Comparison of ENCODE assay signal across 28 cellular contexts in genomic region chr13:104365430-104365829, GRCh38.
"Had no signal": no experiment of that assay in that cellular context is flagged by ENCODE, and none has a peak within 500 bp of the region (broad histone marks: within the 10 kb centered on the region; RNA-seq: fewer than 3 reads in every experiment).

No MANE protein-coding gene starts in this region.

- H3K27ac ChIP-seq: colonic mucosa, coronary artery, dorsolateral prefrontal cortex, epithelial cell of prostate, esophagus muscularis mucosa, esophagus squamous epithelium, foreskin keratinocyte, gastrocnemius medialis, gastroesophageal sphincter, heart left ventricle, heart right ventricle had no signal

- DNase-seq: colonic mucosa; cortex of kidney; dermis blood vessel endothelial cell; dorsolateral prefrontal cortex; effector CD4-positive, alpha-beta T cell; effector CD8-positive, alpha-beta T cell; effector memory CD4-positive, alpha-beta T cell; effector memory CD8-positive, alpha-beta T cell; endodermal cell; erythroblast; esophagus squamous epithelium; foreskin fibroblast; foreskin keratinocyte; foreskin melanocyte; gastrocnemius medialis; glutamatergic neuron; head of caudate nucleus; heart left ventricle; heart right ventricle had no signal

- H3K27me3 ChIP-seq: colonic mucosa, dorsolateral prefrontal cortex, esophagus muscularis mucosa, esophagus squamous epithelium, foreskin keratinocyte, gastrocnemius medialis, gastroesophageal sphincter, heart left ventricle, heart right ventricle had no signal

- H3K4me1 ChIP-seq: colonic mucosa, esophagus muscularis mucosa, esophagus squamous epithelium, foreskin keratinocyte, gastrocnemius medialis, gastroesophageal sphincter, heart left ventricle, heart right ventricle had no signal

- FAIRE-seq: colon, endometrium, endothelial cell of umbilical vein, frontal cortex had no signal

- H3K4me3 ChIP-seq: colonic mucosa, coronary artery, dorsolateral prefrontal cortex, esophagus muscularis mucosa, esophagus squamous epithelium, gastrocnemius medialis, gastroesophageal sphincter, heart left ventricle, heart right ventricle had no signal

- ATAC-seq: effector memory CD8-positive, alpha-beta T cell; esophagus mucosa; foreskin keratinocyte; gastrocnemius medialis; gastroesophageal sphincter; heart left ventricle; heart right ventricle had no signal

- H3K36me3 ChIP-seq: colonic mucosa, esophagus muscularis mucosa, esophagus squamous epithelium, gastrocnemius medialis, gastroesophageal sphincter, heart left ventricle, heart right ventricle had no signal

- H3K9me3 ChIP-seq: colonic mucosa, esophagus squamous epithelium, gastrocnemius medialis had no signal
